In genomic region chr21:42315296-42315891, GRCh38 we compare ENCODE assay signal across 10 cellular contexts. TPM values are rescaled to one million over a fixed set of nuclear protein-coding genes. Genes with fewer than 3 reads are reported as not detected.
DNase-seq lines count a peak whose midpoint lies in the region; ATAC-seq and TF ChIP-seq lines count a peak whose summit lies in the region.
"Had no signal": no experiment of that assay in that cellular context is flagged by ENCODE, and none has a peak within 500 bp of the region (broad histone marks: within the 10 kb centered on the region; RNA-seq: fewer than 3 reads in every experiment).

TSS of gene TFF3 (minus strand) at chr21:42315409. CDS start at chr21:42315374, 35 bp downstream.

- peaks cover 28% of the 10 kb centered on the region for H3K4me1 ChIP-seq in body of pancreas
- peaks cover 44% of the 10 kb centered on the region for H3K4me1 ChIP-seq in mucosa of descending colon (ENCODE audit: low read depth)

- DNase-seq in DMS153 (lab: John Stamatoyannopoulos, UW) (peak; percentile 98), NCI-H2029 (lab: John Stamatoyannopoulos, UW) (peak; percentile 97), body of pancreas (peak in 3 of 4 donors; percentile 60 to 75 (median 69)), mucosa of descending colon (peak; percentile 77 to 79 (median 79)), NAMALWA (ENCODE audit: low spot score) (no peak), dorsolateral prefrontal cortex (no peak)
- DNase-seq: activated naive CD4-positive, alpha-beta T cell had no signal

- 54 to 59% methylated on average over 11 to 15 of the region's 15 CpGs for WGBS in body of pancreas, 2 donors

- ATAC-seq in body of pancreas (peak; percentile 51), mucosa of descending colon (peak; percentile 52), HG02870 (IDR thresholded peaks at IDR 0.05; ENCODE audit: unreplicated experiment) (no peak), HG02678 (IDR thresholded peaks at IDR 0.05; ENCODE audit: unreplicated experiment) (no peak)

- no peak for TF ChIP-seq POLR2A in body of pancreas (IDR thresholded peaks at IDR 0.05)

- intact Hi-C loops in body of pancreas (cut with DNase I): loop anchor here (10.0 kb wide), 1 partner anchor 129 kb away; no protein-coding TSS in a partner anchor
- intact Hi-C loops in mucosa of descending colon (cut with DNase I, micrococcal nuclease): no loop called here
- intact Hi-C loops in dorsolateral prefrontal cortex (cut with DNase I): loop anchor here in 1 of 2 donors (10.0 kb wide), 1 partner anchor 171 kb away; no protein-coding TSS in a partner anchor

- TF ChIP-seq CTCF in body of pancreas (IDR thresholded peaks at IDR 0.05): no peak
- no peak for TF ChIP-seq CTCF in mucosa of descending colon (IDR thresholded peaks at IDR 0.05)
- TF ChIP-seq CTCF in dorsolateral prefrontal cortex (IDR thresholded peaks at IDR 0.05 in 54 of 56, conservative IDR thresholded peaks at IDR 0.05 in 2 of 56; ENCODE audit: low read depth in 1 of 56, partially characterized antibody in 56 of 56): no peak

- peak within 1 kb of the TSS in 1 of 4 donors; percentile 24 for H3K27ac ChIP-seq in body of pancreas
- H3K27ac ChIP-seq in dorsolateral prefrontal cortex: no peak within 1 kb of the TSS

- H3K4me3 ChIP-seq in body of pancreas: no peak within 1 kb of the TSS
- H3K4me3 ChIP-seq in mucosa of descending colon: peak within 1 kb of the TSS; percentile 3
- no peak within 1 kb of the TSS for H3K4me3 ChIP-seq in dorsolateral prefrontal cortex
- H3K4me3 ChIP-seq: smooth muscle cell had no signal

- H3K27me3 ChIP-seq in body of pancreas (no peaks in the 10 kb centered on the region), dorsolateral prefrontal cortex (peaks cover 0 to 8% (median 0%) of the 10 kb centered on the region in 45 donors)

- no peaks in the 10 kb centered on the region for H3K9me3 ChIP-seq in body of pancreas
- H3K9me3 ChIP-seq in mucosa of descending colon: no peaks in the 10 kb centered on the region

- H3K36me3 ChIP-seq in body of pancreas (replicated peaks in 1 of 2; ENCODE audit: insufficient read depth in 1 of 2, low read depth in 2 of 2): no peaks in the 10 kb centered on the region
- no peaks in the 10 kb centered on the region for H3K36me3 ChIP-seq in mucosa of descending colon (ENCODE audit: low read depth)

RNA-seq across cellular contexts. Expression of gene TFF3, which starts in this region (rescaled TPM):
- total RNA-seq in body of pancreas: 10 to 100 TPM in 1 of 2 donors, 1 to 10 TPM in 1; 6.3 to 16.3 TPM
- total RNA-seq in mucosa of descending colon: 1,000 to 10,000 TPM in 2 of 3 donors, 100 to 1,000 TPM in 1; 614 to 2,641 (median 2,419) TPM
- 1 to 10 TPM in 3 of 120 experiments, under 1 TPM in 5, not detected in 112; 0.35 to 2.3 (median 0.69) TPM for total RNA-seq in dorsolateral prefrontal cortex
- total RNA-seq: smooth muscle cell had no signal

Comparison
In these comparisons a context has a peak if more than half of its experiments do, and no peak if none do; other contexts are left out.
1. RNA of gene TFF3 (total RNA-seq): 614 to 2,641 TPM in mucosa of descending colon; 6.3 to 16.3 TPM in body of pancreas and 0.35 to 2.3 TPM in dorsolateral prefrontal cortex; every median in the first group is over 10 times any median in the second.
2. DNase-seq: peak in DMS153 (single experiment), NCI-H2029 (single experiment), body of pancreas (3 of 4) and mucosa of descending colon (3 of 3); none in NAMALWA (single experiment) and dorsolateral prefrontal cortex (0 of 10).
3. ATAC-seq: peak in body of pancreas (single experiment) and mucosa of descending colon (single experiment); none in HG02870 (single experiment) and HG02678 (single experiment).